In genomic region chr19:605061-605971, GRCh38 we compare ENCODE assay signal across 13 cellular contexts. TPM values are rescaled to one million over a fixed set of nuclear protein-coding genes. Genes with fewer than 3 reads are reported as not detected.
DNase-seq lines count a peak whose midpoint lies in the region; TF ChIP-seq lines count a peak whose summit lies in the region.
"Not testable (repeated sequence)": the region's sequence is repeated elsewhere in the genome, so short reads cannot be mapped to it uniquely, and the experiment has no call there.
"Had no signal": no experiment of that assay in that cellular context is flagged by ENCODE, and none has a peak within 500 bp of the region (broad histone marks: within the 10 kb centered on the region; RNA-seq: fewer than 3 reads in every experiment).

No MANE protein-coding gene starts in this region.

- H3K4me1 ChIP-seq in DOHH2 (ENCODE audit: control insufficient read depth, low read length); Karpas-422 (ENCODE audit: low read length): not testable (repeated sequence)
- H3K4me1 ChIP-seq in SK-N-SH (ENCODE audit: control insufficient read depth in 1 of 2, insufficient read depth in 2 of 2, low read depth in 1 of 2, low read length in 1 of 2) = peaks cover 0 to 22% of the 10 kb centered on the region in 2 experiments; a peak in 1 of 4 replicates

- TF ChIP-seq EP300 in SK-N-SH (IDR thresholded peaks at IDR 0.05; ENCODE audit: borderline replicate concordance in 1 of 2, low read depth in 1 of 2, low read length in 1 of 2) = not testable (repeated sequence)

- CTCF ChIA-PET in SK-N-SH (lab: Yijun Ruan, JAX) = interaction anchor here (0.7 to 1.8 kb wide), 12 partner anchors 13 to 72 kb away, joined by 3 to 10 read pairs (median 4); partner anchors contain the start of genes FSTL3 and RNF126
- CTCF ChIA-PET in activated CD4-positive, alpha-beta memory T cell treated with anti-CD3 and anti-CD28 coated beads, Interleukin-2, amount 10 ng/mL, durations not matched to agents 7 days and 5 days (lab: Charles Lee) = not testable (repeated sequence)
- CTCF ChIA-PET in activated naive CD4-positive, alpha-beta T cell treated with anti-CD3 and anti-CD28 coated beads for 36 hours (lab: Charles Lee) = interaction anchor here (1.6 kb wide), 1 partner anchor 21 kb away, joined by 4 read pairs; no protein-coding TSS in a partner anchor

- DNase-seq in Karpas-422 (peak; percentile 70), NCI-H748 (lab: John Stamatoyannopoulos, UW; ENCODE audit: unreplicated experiment) (peak; percentile 74), SK-N-SH (peak; percentile 74), islet precursor cell (peak; percentile 46)
- DNase-seq in activated CD4-positive, alpha-beta memory T cell treated with anti-CD3 and anti-CD28 coated beads, Interleukin-2, amount 10 ng/mL, durations not matched to agents 7 days and 5 days = peak; percentile 36
- DNase-seq in activated naive CD4-positive, alpha-beta T cell treated with anti-CD3 and anti-CD28 coated beads for 36 hours = peak; percentile 38

- not testable (repeated sequence) for H3K27me3 Mint-ChIP-seq in activated CD4-positive, alpha-beta memory T cell treated with anti-CD3 and anti-CD28 coated beads, Interleukin-2, amount 10 ng/mL, durations not matched to agents 7 days and 5 days; activated naive CD4-positive, alpha-beta T cell treated with anti-CD3 and anti-CD28 coated beads for 36 hours (ENCODE audit: low read depth); stimulated activated naive CD8-positive, alpha-beta T cell treated with anti-CD3 and anti-CD28 coated beads, Interleukin-15, Interleukin-2, amounts not matched to agents 100 ng/mL and 50 ng/mL, for 24 hours

- H3K9me3 Mint-ChIP-seq in activated CD4-positive, alpha-beta memory T cell treated with anti-CD3 and anti-CD28 coated beads, Interleukin-2, amount 10 ng/mL, durations not matched to agents 7 days and 5 days; activated naive CD4-positive, alpha-beta T cell treated with anti-CD3 and anti-CD28 coated beads for 36 hours; stimulated activated naive CD8-positive, alpha-beta T cell treated with anti-CD3 and anti-CD28 coated beads, Interleukin-15, Interleukin-2, amounts not matched to agents 100 ng/mL and 50 ng/mL, for 24 hours: not testable (repeated sequence)

- H3K36me3 ChIP-seq in DOHH2 (ENCODE audit: control insufficient read depth, low read length); Karpas-422 (ENCODE audit: insufficient read depth, low read length); SK-N-SH (replicated peaks in 1 of 2; ENCODE audit: control insufficient read depth in 1 of 2, insufficient read depth in 2 of 2, low read length in 1 of 2): not testable (repeated sequence)

- TF ChIP-seq CTCF in DOHH2 (IDR thresholded peaks at IDR 0.05; ENCODE audit: low read depth, low read length, poor library complexity, severe bottlenecking) = peak; percentile 85
- not testable (repeated sequence) for TF ChIP-seq CTCF in SK-N-SH (IDR thresholded peaks at IDR 0.05)

- not testable (repeated sequence) for H3K36me3 Mint-ChIP-seq in activated CD4-positive, alpha-beta memory T cell treated with anti-CD3 and anti-CD28 coated beads, Interleukin-2, amount 10 ng/mL, durations not matched to agents 7 days and 5 days (ENCODE audit: low read depth); activated naive CD4-positive, alpha-beta T cell treated with anti-CD3 and anti-CD28 coated beads for 36 hours (ENCODE audit: low read depth); stimulated activated naive CD8-positive, alpha-beta T cell treated with anti-CD3 and anti-CD28 coated beads, Interleukin-15, Interleukin-2, amounts not matched to agents 100 ng/mL and 50 ng/mL, for 24 hours (ENCODE audit: low read depth)

- TF ChIP-seq RAD21 in SK-N-SH (IDR thresholded peaks at IDR 0.05; ENCODE audit: low read length) = not testable (repeated sequence)

- H2AFZ ChIP-seq in Karpas-422 (ENCODE audit: low read length); SK-N-SH (ENCODE audit: low read depth): not testable (repeated sequence)

- intact Hi-C loops in activated naive CD4-positive, alpha-beta T cell treated with anti-CD3 and anti-CD28 coated beads for 36 hours (cut with micrococcal nuclease) = not testable (repeated sequence)

- POLR2A ChIA-PET in SK-N-SH (lab: Yijun Ruan, JAX) = interaction anchor here (0.7 kb wide), 1 partner anchor 83 kb away, joined by 3 read pairs; no protein-coding TSS in a partner anchor
- POLR2A ChIA-PET in activated CD4-positive, alpha-beta memory T cell treated with anti-CD3 and anti-CD28 coated beads, Interleukin-2, amount 10 ng/mL, durations not matched to agents 7 days and 5 days (lab: Charles Lee) = not testable (repeated sequence)

- not testable (repeated sequence) for H3K27ac Mint-ChIP-seq in activated CD4-positive, alpha-beta memory T cell treated with anti-CD3 and anti-CD28 coated beads, Interleukin-2, amount 10 ng/mL, durations not matched to agents 7 days and 5 days; activated naive CD4-positive, alpha-beta T cell treated with anti-CD3 and anti-CD28 coated beads for 36 hours
- peak overlapping the region; percentile 45 for H3K27ac Mint-ChIP-seq in stimulated activated naive CD8-positive, alpha-beta T cell treated with anti-CD3 and anti-CD28 coated beads, Interleukin-15, Interleukin-2, amounts not matched to agents 100 ng/mL and 50 ng/mL, for 24 hours

- H3K4me1 Mint-ChIP-seq in activated CD4-positive, alpha-beta memory T cell treated with anti-CD3 and anti-CD28 coated beads, Interleukin-2, amount 10 ng/mL, durations not matched to agents 7 days and 5 days; activated naive CD4-positive, alpha-beta T cell treated with anti-CD3 and anti-CD28 coated beads for 36 hours (ENCODE audit: low read depth); stimulated activated naive CD8-positive, alpha-beta T cell treated with anti-CD3 and anti-CD28 coated beads, Interleukin-15, Interleukin-2, amounts not matched to agents 100 ng/mL and 50 ng/mL, for 24 hours (ENCODE audit: low read depth): not testable (repeated sequence)

- WGBS in SK-N-SH (ENCODE audit: low lambda C conversion rate) = no CpG with 5 or more reads among the region's 34 CpGs

- H3K9me3 ChIP-seq in DOHH2 (ENCODE audit: control insufficient read depth, insufficient read depth, low read length); Karpas-422 (ENCODE audit: low read length); SK-N-SH: not testable (repeated sequence)

- not testable (repeated sequence) for H3K27ac ChIP-seq in DOHH2 (ENCODE audit: low read depth, low read length); Karpas-422 (ENCODE audit: low read length)
- peak overlapping the region in 1 of 2 experiments; percentile 72; a peak in 2 of 4 replicates for H3K27ac ChIP-seq in SK-N-SH (ENCODE audit: low read depth in 2 of 2, low read length in 1 of 2)

- H3K9ac ChIP-seq in Karpas-422 (ENCODE audit: low read length); SK-N-SH: not testable (repeated sequence)

- not testable (repeated sequence) for H3K4me2 ChIP-seq in DOHH2 (ENCODE audit: low read length); Karpas-422 (ENCODE audit: low read depth, low read length, poor library complexity, severe bottlenecking); SK-N-SH

- not testable (repeated sequence) for H3K79me2 ChIP-seq in DOHH2 (ENCODE audit: control insufficient read depth, low read length); Karpas-422 (ENCODE audit: low read length); SK-N-SH (ENCODE audit: insufficient read depth)

- H3K9me2 ChIP-seq in DOHH2 (replicated peaks; ENCODE audit: control insufficient read depth, low read length); Karpas-422 (replicated peaks; ENCODE audit: insufficient read depth, low read length); SK-N-SH: not testable (repeated sequence)

- not testable (repeated sequence) for H3K4me3 ChIP-seq in DOHH2 (ENCODE audit: low read length); Karpas-422 (ENCODE audit: low read length)
- H3K4me3 ChIP-seq in SK-N-SH (ENCODE audit: low read depth in 2 of 2, low read length in 1 of 2) = peak overlapping the region in 1 of 2 experiments; percentile 31; a peak in 2 of 4 replicates

- H3K27me3 ChIP-seq in DOHH2 (ENCODE audit: control insufficient read depth, low read length); Karpas-422 (ENCODE audit: low read length); SK-N-SH (ENCODE audit: insufficient read depth): not testable (repeated sequence)

- not testable (repeated sequence) for H3F3A ChIP-seq in DOHH2 (ENCODE audit: control insufficient read depth, insufficient read depth)
- peaks cover 14% of the 10 kb centered on the region for H3F3A ChIP-seq in SK-N-SH (replicated peaks; ENCODE audit: insufficient read depth)

- H4K20me1 ChIP-seq in DOHH2 (ENCODE audit: control insufficient read depth, insufficient read depth, low read depth, low read length); Karpas-422 (ENCODE audit: insufficient read depth, low read depth, low read length); SK-N-SH (ENCODE audit: insufficient read depth): not testable (repeated sequence)

- H3K4me3 Mint-ChIP-seq in activated CD4-positive, alpha-beta memory T cell treated with anti-CD3 and anti-CD28 coated beads, Interleukin-2, amount 10 ng/mL, durations not matched to agents 7 days and 5 days; activated naive CD4-positive, alpha-beta T cell treated with anti-CD3 and anti-CD28 coated beads for 36 hours; stimulated activated naive CD8-positive, alpha-beta T cell treated with anti-CD3 and anti-CD28 coated beads, Interleukin-15, Interleukin-2, amounts not matched to agents 100 ng/mL and 50 ng/mL, for 24 hours: not testable (repeated sequence)

RNA-seq across cellular contexts. Expression of gene HCN2, which starts 15.6 kb away (rescaled TPM):
- not detected in 2 replicates for total RNA-seq in Karpas-422 (2014; rRNA removed; shearing (Covaris generic); ENCODE audit: low replicate concordance)
- 3.4 and 5.6 TPM in 2 replicates for polyA plus RNA-seq in SK-N-SH (2012; rRNA removed)
- 4.4 and 8.7 TPM in 2 replicates for polyA plus RNA-seq in SK-N-SH (2012; cell fraction: cytosol; rRNA removed)
- 11.1 and 12.0 TPM in 2 replicates for polyA plus RNA-seq in SK-N-SH (2012; cell fraction: nucleus; rRNA removed)
- 1 to 10 TPM; 3.1 to 3.5 TPM for total RNA-seq in activated CD4-positive, alpha-beta memory T cell treated with anti-CD3 and anti-CD28 coated beads, Interleukin-2, amount 10 ng/mL, durations not matched to agents 7 days and 5 days
- under 1 TPM; 0.41 to 0.49 TPM for total RNA-seq in activated naive CD4-positive, alpha-beta T cell treated with anti-CD3 and anti-CD28 coated beads for 36 hours
- total RNA-seq: HT-29 had no signal

RNA-seq across cellular contexts. Expression of gene POLRMT, which starts 28.0 kb away (rescaled TPM):
- total RNA-seq in Karpas-422 (2014; rRNA removed; shearing (Covaris generic); ENCODE audit: low replicate concordance) = 51.5 and 60.6 TPM in 2 replicates
- polyA plus RNA-seq in SK-N-SH (2012; rRNA removed) = 38.2 and 40.1 TPM in 2 replicates
- 9.6 and 13.7 TPM in 2 replicates for polyA plus RNA-seq in SK-N-SH (2012; cell fraction: cytosol; rRNA removed)
- polyA plus RNA-seq in SK-N-SH (2012; cell fraction: nucleus; rRNA removed) = 157 and 218 TPM in 2 replicates
- total RNA-seq in activated CD4-positive, alpha-beta memory T cell treated with anti-CD3 and anti-CD28 coated beads, Interleukin-2, amount 10 ng/mL, durations not matched to agents 7 days and 5 days = 10 to 100 TPM; 44.8 to 45.1 TPM
- 10 to 100 TPM; 63.8 to 65.6 TPM for total RNA-seq in activated naive CD4-positive, alpha-beta T cell treated with anti-CD3 and anti-CD28 coated beads for 36 hours

RNA-seq across cellular contexts. Expression of gene BSG, which starts 32.9 kb away (rescaled TPM):
- total RNA-seq in Karpas-422 (2014; rRNA removed; shearing (Covaris generic); ENCODE audit: low replicate concordance) = 124 and 186 TPM in 2 replicates
- polyA plus RNA-seq in SK-N-SH (2012; rRNA removed) = 745 and 835 TPM in 2 replicates
- 263 and 438 TPM in 2 replicates for polyA plus RNA-seq in SK-N-SH (2012; cell fraction: cytosol; rRNA removed)
- polyA plus RNA-seq in SK-N-SH (2012; cell fraction: nucleus; rRNA removed) = 422 and 627 TPM in 2 replicates
- total RNA-seq in activated CD4-positive, alpha-beta memory T cell treated with anti-CD3 and anti-CD28 coated beads, Interleukin-2, amount 10 ng/mL, durations not matched to agents 7 days and 5 days = 100 to 1,000 TPM; 255 to 257 TPM
- 100 to 1,000 TPM; 160 to 161 TPM for total RNA-seq in activated naive CD4-positive, alpha-beta T cell treated with anti-CD3 and anti-CD28 coated beads for 36 hours

RNA-seq across cellular contexts. Expression of gene FGF22, which starts 34.4 kb away (rescaled TPM):
- not detected in 2 replicates for total RNA-seq in Karpas-422 (2014; rRNA removed; shearing (Covaris generic); ENCODE audit: low replicate concordance)
- 0.62 and 0.93 TPM in 2 replicates for polyA plus RNA-seq in SK-N-SH (2012; rRNA removed)
- polyA plus RNA-seq in SK-N-SH (2012; cell fraction: cytosol; rRNA removed) = 0.16 and 0.27 TPM in 2 replicates
- polyA plus RNA-seq in SK-N-SH (2012; cell fraction: nucleus; rRNA removed) = 3.5 and 4.7 TPM in 2 replicates
- not detected for total RNA-seq in activated CD4-positive, alpha-beta memory T cell treated with anti-CD3 and anti-CD28 coated beads, Interleukin-2, amount 10 ng/mL, durations not matched to agents 7 days and 5 days
- total RNA-seq in activated naive CD4-positive, alpha-beta T cell treated with anti-CD3 and anti-CD28 coated beads for 36 hours = not detected
- total RNA-seq: endothelial cell of umbilical vein, left colon, mammary epithelial cell had no signal
- polyA plus RNA-seq: AG04450, mammary epithelial cell had no signal

RNA-seq across cellular contexts. Expression of gene RNF126, which starts 57.7 kb away (rescaled TPM):
- total RNA-seq in Karpas-422 (2014; rRNA removed; shearing (Covaris generic); ENCODE audit: low replicate concordance) = 36.5 and 66.5 TPM in 2 replicates
- polyA plus RNA-seq in SK-N-SH (2012; rRNA removed) = 9.0 and 12.9 TPM in 2 replicates
- 11.9 and 17.2 TPM in 2 replicates for polyA plus RNA-seq in SK-N-SH (2012; cell fraction: cytosol; rRNA removed)
- 43.5 and 64.4 TPM in 2 replicates for polyA plus RNA-seq in SK-N-SH (2012; cell fraction: nucleus; rRNA removed)
- total RNA-seq in activated CD4-positive, alpha-beta memory T cell treated with anti-CD3 and anti-CD28 coated beads, Interleukin-2, amount 10 ng/mL, durations not matched to agents 7 days and 5 days = 10 to 100 TPM; 80.6 to 82.2 TPM
- 100 to 1,000 TPM in 1 of 2 experiments, 10 to 100 TPM in 1; 99.5 to 108 TPM for total RNA-seq in activated naive CD4-positive, alpha-beta T cell treated with anti-CD3 and anti-CD28 coated beads for 36 hours
